ENCODE assay signal across 1 cellular context in genomic region chrX:34338046-34338445, GRCh38.
TF ChIP-seq lines count a peak whose summit lies in the region.

No MANE protein-coding gene starts in this region.

TF ChIP-seq in HepG2, 621 proteins besides CTCF, POLR2A, EP300 and RAD21 (continued from another document):
- TF ChIP-seq HMGXB4 (CRISPR knock-in tag; IDR thresholded peaks at IDR 0.05; ENCODE audit: borderline replicate concordance in 1 of 2, low read depth in 1 of 2) (no peak), RERE (CRISPR knock-in tag; IDR thresholded peaks at IDR 0.05; ENCODE audit: low read depth) (no peak), ZNF382 (CRISPR knock-in tag; IDR thresholded peaks at IDR 0.05; ENCODE audit: borderline replicate concordance) (no peak), ZNF83 (CRISPR knock-in tag; IDR thresholded peaks at IDR 0.05; ENCODE audit: borderline replicate concordance) (no peak), ZMYM4 (CRISPR knock-in tag; IDR thresholded peaks at IDR 0.05) (no peak), MAFK (conservative IDR thresholded peaks at IDR 0.05 in 1 of 2, IDR thresholded peaks at IDR 0.05 in 1 of 2; ENCODE audit: low read length in 2 of 2) (peak; percentile 77 to 96), MAZ (IDR thresholded peaks at IDR 0.05; ENCODE audit: borderline replicate concordance, low read depth, low read length) (no peak), MAZ (CRISPR knock-in tag; IDR thresholded peaks at IDR 0.05; ENCODE audit: low read depth) (no peak)
- TF ChIP-seq, protein P1, sequence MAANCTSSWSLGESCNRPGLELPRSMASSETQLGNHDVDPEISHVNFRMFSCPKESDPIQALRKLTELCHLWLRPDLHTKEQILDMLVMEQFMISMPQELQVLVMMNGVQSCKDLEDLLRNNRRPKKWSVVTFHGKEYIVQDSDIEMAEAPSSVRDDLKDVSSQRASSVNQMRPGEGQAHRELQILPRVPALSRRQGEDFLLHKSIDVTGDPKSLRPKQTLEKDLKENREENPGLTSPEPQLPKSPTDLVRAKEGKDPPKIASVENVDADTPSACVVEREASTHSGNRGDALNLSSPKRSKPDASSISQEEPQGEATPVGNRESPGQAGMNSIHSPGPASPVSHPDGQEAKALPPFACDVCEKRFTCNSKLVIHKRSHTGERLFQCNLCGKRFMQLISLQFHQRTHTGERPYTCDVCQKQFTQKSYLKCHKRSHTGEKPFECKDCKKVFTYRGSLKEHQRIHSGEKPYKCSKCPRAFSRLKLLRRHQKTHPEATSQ (CRISPR knock-in tag; IDR thresholded peaks at IDR 0.05; ENCODE audit: borderline replicate concordance): no peak
